11 cellular contexts compared by ENCODE assay signal in genomic region chr10:95276367-95277200, GRCh38. TPM values are rescaled to one million over a fixed set of nuclear protein-coding genes. Genes with fewer than 3 reads are reported as not detected.
DNase-seq lines count a peak whose midpoint lies in the region; ATAC-seq and TF ChIP-seq lines count a peak whose summit lies in the region.
"Had no signal": no experiment of that assay in that cellular context is flagged by ENCODE, and none has a peak within 500 bp of the region (broad histone marks: within the 10 kb centered on the region; RNA-seq: fewer than 3 reads in every experiment).

No MANE protein-coding gene starts in this region.

- peaks cover 49% of the 10 kb centered on the region for H3K4me1 Mint-ChIP-seq in MCF 10A (ENCODE audit: insufficient read depth, unreplicated experiment)

- BruUV-seq in MCF 10A (replicated peaks; lab: Mats Ljungman, UMichigan): no TSS peak

- peaks cover 9% of the 10 kb centered on the region; the same call in 1 of the 2 replicates for H3K4me1 ChIP-seq in HEK293 (ENCODE audit: control insufficient read depth, insufficient read depth, low read length)
- peaks cover 19 to 75% of the 10 kb centered on the region in 2 donors for H3K4me1 ChIP-seq in left lung
- H3K4me1 ChIP-seq in stomach: peaks cover 41 to 87% (median 70%) of the 10 kb centered on the region in 4 donors

- H3K36me3 Mint-ChIP-seq in MCF 10A (ENCODE audit: insufficient read depth, unreplicated experiment): no peaks in the 10 kb centered on the region

- TF ChIP-seq POLR2A in stomach (IDR thresholded peaks at IDR 0.05): no peak

- ATAC-seq in left lung (peak; percentile 12), HG03135 (IDR thresholded peaks at IDR 0.05; ENCODE audit: unreplicated experiment) (no peak), GM21619 (IDR thresholded peaks at IDR 0.05; ENCODE audit: unreplicated experiment) (no peak)

- H3K27ac ChIP-seq in HEK293 (ENCODE audit: extremely low read depth, low read depth, low read length) (no peak overlapping the region), left lung (peak overlapping the region; percentile 50 to 82), stomach (peak overlapping the region; percentile 58 to 91 (median 80))

- intact Hi-C loops in MCF 10A (cut with micrococcal nuclease) (no loop called here), left lung (cut with DNase I) (no loop called here), stomach (cut with DNase I; ENCODE audit: low total_unique reads) (no loop called here)

- H3K27ac Mint-ChIP-seq in MCF 10A (ENCODE audit: low read depth, unreplicated experiment): peak overlapping the region; percentile 76
- H3K27ac Mint-ChIP-seq: activated T-helper 1 cell treated with anti-CD3 and anti-CD28 coated beads, Interleukin-12 subunit alpha, Interleukin-12 subunit beta, Interleukin-2, Interleukin-4 antibody, amounts not matched to agents 30 ng/mL and 10 ng/mL and 1 ng/mL, durations not matched to agents 14 hours and 24 hours and 36 hours had no signal

- H3K27me3 Mint-ChIP-seq in MCF 10A (ENCODE audit: insufficient read depth, unreplicated experiment): no peaks in the 10 kb centered on the region

- WGBS in stomach, 5 donors: 73 to 80% (median 77%) methylated on average over 8 of the region's 8 CpGs

- TF ChIP-seq EP300 in stomach (IDR thresholded peaks at IDR 0.05): no peak

- no peak overlapping the region for H3K4me3 Mint-ChIP-seq in MCF 10A (ENCODE audit: unreplicated experiment)
- H3K4me3 Mint-ChIP-seq: activated T-helper 1 cell treated with anti-CD3 and anti-CD28 coated beads, Interleukin-12 subunit alpha, Interleukin-12 subunit beta, Interleukin-2, Interleukin-4 antibody, amounts not matched to agents 30 ng/mL and 10 ng/mL and 1 ng/mL, durations not matched to agents 14 hours and 24 hours and 36 hours had no signal

- no peaks in the 10 kb centered on the region for H3K9me3 Mint-ChIP-seq in MCF 10A (ENCODE audit: unreplicated experiment)
- H3K9me3 Mint-ChIP-seq: activated T-helper 1 cell treated with anti-CD3 and anti-CD28 coated beads, Interleukin-12 subunit alpha, Interleukin-12 subunit beta, Interleukin-2, Interleukin-4 antibody, amounts not matched to agents 30 ng/mL and 10 ng/mL and 1 ng/mL, durations not matched to agents 14 hours and 24 hours and 36 hours had no signal

- no peaks in the 10 kb centered on the region for H3K9me3 ChIP-seq in HEK293 (ENCODE audit: control insufficient read depth, insufficient read depth, low read depth, low read length)
- H3K9me3 ChIP-seq in left lung: no peaks in the 10 kb centered on the region
- H3K9me3 ChIP-seq in stomach: no peaks in the 10 kb centered on the region
- H3K9me3 ChIP-seq: pancreas had no signal

- CTCF ChIA-PET in HEK293 (lab: Yijun Ruan, JAX): interaction anchor here (0.6 to 1.2 kb wide), 4 partner anchors 33 to 157 kb away, joined by 3 to 5 read pairs (median 3); no protein-coding TSS in a partner anchor
- CTCF ChIA-PET in MCF 10A (lab: Yijun Ruan, JAX): interaction anchor here (0.6 to 3.1 kb wide), 8 partner anchors 9 to 113 kb away, joined by 3 to 31 read pairs (median 6); partner anchors contain the start of gene PDLIM1

- no peak for DNase-seq in MCF 10A (ENCODE audit: unreplicated experiment)
- DNase-seq in left lung: no peak
- no peak for DNase-seq in stomach
- no peak for DNase-seq in hypothalamus (lab: John Stamatoyannopoulos, UW)
- no peak for DNase-seq in activated CD4-positive, alpha-beta T cell treated with anti-CD3 and anti-CD28 coated beads, Interleukin-2, amount 50 U/mL, for 4 hours
- DNase-seq: cortex of kidney, pancreas had no signal

- H3K36me3 ChIP-seq in HEK293 (ENCODE audit: control insufficient read depth in 2 of 2, insufficient read depth in 1 of 2, low read length in 2 of 2) (peaks cover 0 to 1% of the 10 kb centered on the region in 2 experiments; a peak in 1 of 3 replicates), left lung (peaks cover 0 to 2% of the 10 kb centered on the region in 2 donors), stomach (peaks cover 0 to 2% (median under 1%) of the 10 kb centered on the region in 4 donors)
- H3K36me3 ChIP-seq: pancreas had no signal

- POLR2A ChIA-PET in HEK293 (lab: Yijun Ruan, JAX): interaction anchor here (0.6 to 0.9 kb wide), 3 partner anchors 10 to 106 kb away, joined by 3 to 4 read pairs (median 3); no protein-coding TSS in a partner anchor
- POLR2A ChIA-PET in MCF 10A (lab: Yijun Ruan, JAX): interaction anchor here (0.6 to 4.8 kb wide), 5 partner anchors 9 to 15 kb away, joined by 3 to 49 read pairs (median 8); partner anchors contain the start of gene PDLIM1

- TF ChIP-seq CTCF in HEK293 (tag by site-specific recombination; IDR thresholded peaks at IDR 0.05) (no peak), MCF 10A (IDR thresholded peaks at IDR 0.05; ENCODE audit: unreplicated experiment) (no peak), left lung (IDR thresholded peaks at IDR 0.05) (no peak), stomach (IDR thresholded peaks at IDR 0.05) (no peak)

- no peak overlapping the region for H3K4me3 ChIP-seq in HEK293 (ENCODE audit: low read depth, low read length)
- H3K4me3 ChIP-seq in left lung: no peak overlapping the region
- no peak overlapping the region for H3K4me3 ChIP-seq in stomach
- H3K4me3 ChIP-seq: pancreas had no signal

- no peaks in the 10 kb centered on the region for H3K27me3 ChIP-seq in left lung
- H3K27me3 ChIP-seq in stomach: no peaks in the 10 kb centered on the region
- H3K27me3 ChIP-seq: pancreas had no signal

TF ChIP-seq in HEK293, 187 proteins besides CTCF, POLR2A, EP300 and RAD21:
- TF ChIP-seq ZBTB49 (tag by site-specific recombination; IDR thresholded peaks at IDR 0.05; ENCODE audit: low read depth) (no peak), ZBTB17 (tag by site-specific recombination; IDR thresholded peaks at IDR 0.05) (0 out of 2 replicates have a peak, but pooled peaks have one; percentile 13), ZNF660 (tag by site-specific recombination; IDR thresholded peaks at IDR 0.05) (no peak), ZNF223 (tag by site-specific recombination; IDR thresholded peaks at IDR 0.05) (no peak), KLF16 (tag by site-specific recombination; IDR thresholded peaks at IDR 0.05) (0 out of 2 replicates have a peak, but pooled peaks have one; percentile 29), ZSCAN16 (tag by site-specific recombination; IDR thresholded peaks at IDR 0.05) (no peak), ZNF155 (tag by site-specific recombination; IDR thresholded peaks at IDR 0.05) (no peak), ZIC2 (tag by site-specific recombination; IDR thresholded peaks at IDR 0.05) (peak; percentile 38; the same call in 1 of the 2 replicates), KLF1 (tag by site-specific recombination; IDR thresholded peaks at IDR 0.05) (peak; percentile 58), ZBTB8A (tag by site-specific recombination; IDR thresholded peaks at IDR 0.05) (no peak), SP7 (tag by site-specific recombination; IDR thresholded peaks at IDR 0.05) (0 out of 2 replicates have a peak, but pooled peaks have one; percentile 28), ZNF362 (tag by site-specific recombination; IDR thresholded peaks at IDR 0.05) (peak; percentile 94)

RNA-seq across cellular contexts. Expression of gene PDLIM1, which starts 14.2 kb away (rescaled TPM):
- total RNA-seq in MCF 10A (2022) (74.6 and 98.1 TPM in 2 replicates), left lung (100 to 1,000 TPM; 176 to 268 TPM), stomach (100 to 1,000 TPM in 2 of 5 donors, 10 to 100 TPM in 3; 41.7 to 231 (median 83.9) TPM)
- 100 to 1,000 TPM; 168 to 289 (median 277) TPM for polyA plus RNA-seq in stomach
